ENCODE assay signal across 1 cellular context in the genomic region with DNA sequence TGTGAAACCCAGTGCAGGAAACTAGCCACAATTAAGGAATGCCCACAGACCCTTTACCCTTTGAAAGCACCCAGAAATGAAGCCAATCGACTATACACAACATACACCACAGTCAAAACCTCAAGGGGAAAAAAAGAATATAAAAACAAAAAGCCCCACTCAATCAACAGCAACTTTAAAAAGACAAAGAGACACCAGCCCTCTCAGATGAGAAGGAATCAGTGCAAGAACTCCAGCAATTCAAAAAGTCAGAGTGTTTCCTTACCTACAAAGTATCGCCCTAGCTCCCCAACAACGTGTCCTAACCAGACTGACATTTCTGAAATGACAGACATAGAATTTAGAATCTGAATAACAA.
TF ChIP-seq lines count a peak whose summit lies in the region.

No MANE protein-coding gene starts in this region.

TF ChIP-seq in H1, 55 proteins besides CTCF, POLR2A, EP300 and RAD21:
- no peak for TF ChIP-seq ZNF274 (IDR thresholded peaks at IDR 0.05; ENCODE audit: borderline replicate concordance, extremely low read depth, low read length)
- TF ChIP-seq SIRT6 (IDR thresholded peaks at IDR 0.05; ENCODE audit: low read length), result no peak
- no peak for TF ChIP-seq YY1 (IDR thresholded peaks at IDR 0.05; ENCODE audit: low read depth, low read length)
- TF ChIP-seq SP2 (IDR thresholded peaks at IDR 0.05; ENCODE audit: low read length), result no peak
- no peak for TF ChIP-seq CBX8 (IDR thresholded peaks at IDR 0.05; ENCODE audit: borderline replicate concordance, low read depth, low read length)
